In the genomic region with DNA sequence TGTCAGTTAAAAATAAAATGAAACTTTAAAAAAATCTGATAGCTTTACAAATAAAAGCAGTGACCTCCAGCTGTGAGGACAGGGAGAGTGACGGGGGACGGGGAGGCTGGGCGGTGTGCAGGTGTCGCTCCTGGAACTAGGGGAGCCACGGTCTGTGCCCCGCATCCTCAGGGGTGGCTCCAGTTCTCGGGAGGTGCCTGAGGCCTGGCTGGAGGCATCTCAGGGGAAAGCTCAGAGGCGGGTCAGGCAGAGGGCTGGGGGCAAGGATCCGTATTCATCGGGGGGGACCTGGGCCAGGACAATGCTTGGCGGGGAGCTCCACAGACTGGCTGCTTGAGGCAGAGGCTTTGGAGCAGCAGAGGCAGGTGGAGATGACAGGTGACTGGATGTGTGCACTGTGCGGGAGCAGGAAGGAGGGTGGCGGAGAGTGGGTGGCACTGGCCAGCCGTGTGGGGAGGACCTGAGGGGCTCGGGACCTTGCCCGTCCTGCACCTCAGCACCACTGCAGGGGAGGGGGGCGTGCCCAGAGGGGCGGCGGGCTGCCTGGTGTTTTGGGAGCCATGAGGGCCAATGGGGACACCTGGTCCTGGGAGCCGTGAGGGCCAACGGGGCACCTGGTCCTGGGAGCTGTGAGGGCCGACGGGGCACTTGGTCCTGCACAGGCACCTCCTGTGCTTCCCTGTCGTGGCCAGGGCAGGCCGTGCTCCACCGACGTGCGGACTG, we compare ENCODE assay signal across 19 cellular contexts. TPM values are rescaled to one million over a fixed set of nuclear protein-coding genes. Genes with fewer than 3 reads are reported as not detected.
A peak's percentile ranks its signal among the peaks of the same experiment; 100 is the strongest.
DNase-seq lines count a peak whose midpoint lies in the region; FAIRE-seq and TF ChIP-seq lines count a peak whose summit lies in the region.
"Had no signal": no experiment of that assay in that cellular context is flagged by ENCODE, and none has a peak within 500 bp of the region (broad histone marks: within the 10 kb centered on the region; RNA-seq: fewer than 3 reads in every experiment).

No MANE protein-coding gene starts in this region.

- TF ChIP-seq CTCF in WERI-Rb-1 (IDR thresholded peaks at IDR 0.05; ENCODE audit: low read depth, low read length) (no peak), kidney (IDR thresholded peaks at IDR 0.05; ENCODE audit: borderline replicate concordance, extremely low read depth, insufficient read depth) (no peak), lower leg skin (IDR thresholded peaks at IDR 0.05) (no peak)

- intact Hi-C loops in kidney (cut with DNase I) = no loop called here
- intact Hi-C loops in lower leg skin (cut with DNase I; ENCODE audit: low total_unique reads) = no loop called here

- H3K4me3 ChIP-seq in BLaER1 treated with 17β-estradiol and CSF1 and Interleukin-3, amounts not matched to agents 10 nM and 100 nM = no peak overlapping the region
- H3K4me3 ChIP-seq in WERI-Rb-1 (ENCODE audit: low read depth, low read length) (no peak overlapping the region), kidney (ENCODE audit: low read length in 2 of 2) (no peak overlapping the region), rectal smooth muscle tissue (ENCODE audit: low read length) (no peak overlapping the region), lower leg skin (ENCODE audit: low read depth, poor library complexity, severe bottlenecking) (no peak overlapping the region)
- H3K4me3 ChIP-seq: ascending aorta had no signal

- H3K27me3 ChIP-seq in BLaER1 treated with 17β-estradiol and CSF1 and Interleukin-3, amounts not matched to agents 10 nM and 100 nM = 0 out of 22 replicates have a peak, but pooled peaks cover 0 to 6% (median 0%) of the 10 kb centered on the region in 11 experiments
- no peaks in the 10 kb centered on the region for H3K27me3 ChIP-seq in WERI-Rb-1 (ENCODE audit: insufficient read depth, low read depth, severe bottlenecking)
- H3K27me3 ChIP-seq in rectal smooth muscle tissue (ENCODE audit: control insufficient read depth, insufficient read depth, low read length) = no peaks in the 10 kb centered on the region
- H3K27me3 ChIP-seq: ascending aorta, dorsolateral prefrontal cortex, neutrophil had no signal

- WGBS in lower leg skin, 2 donors = 87 to 89% methylated on average over 20 to 28 of the region's 28 CpGs

- no peak overlapping the region; a peak in 3 of 22 replicates for H3K27ac ChIP-seq in BLaER1 treated with 17β-estradiol and CSF1 and Interleukin-3, amounts not matched to agents 10 nM and 100 nM
- H3K27ac ChIP-seq in WERI-Rb-1 (peak overlapping the region; percentile 93), kidney (ENCODE audit: low read depth in 2 of 2, low read length in 2 of 2) (peak overlapping the region; percentile 92 to 95), rectal smooth muscle tissue (ENCODE audit: low read depth, low read length) (peak overlapping the region; percentile 82)
- H3K27ac ChIP-seq: neutrophil had no signal

- peaks cover 0 to 80% (median 9%) of the 10 kb centered on the region in 11 experiments; a peak in 11 of 22 replicates for H4K20me1 ChIP-seq in BLaER1 treated with 17β-estradiol and CSF1 and Interleukin-3, amounts not matched to agents 10 nM and 100 nM

- no peak for TF ChIP-seq POLR2A in lower leg skin (IDR thresholded peaks at IDR 0.05)

- peaks cover 0 to 19% (median 9%) of the 10 kb centered on the region in 11 experiments; a peak in 17 of 22 replicates for H3K36me3 ChIP-seq in BLaER1 treated with 17β-estradiol and CSF1 and Interleukin-3, amounts not matched to agents 10 nM and 100 nM
- H3K36me3 ChIP-seq in WERI-Rb-1 = peaks cover 39% of the 10 kb centered on the region
- H3K36me3 ChIP-seq in kidney (ENCODE audit: control insufficient read depth in 1 of 2, insufficient read depth in 2 of 2, low read length in 2 of 2) = peaks cover under 1 to 7% of the 10 kb centered on the region in 2 donors
- H3K36me3 ChIP-seq in rectal smooth muscle tissue (ENCODE audit: control insufficient read depth, insufficient read depth, low read length) = peaks cover 10% of the 10 kb centered on the region

- H3K9me3 ChIP-seq in BLaER1 treated with 17β-estradiol and CSF1 and Interleukin-3, amounts not matched to agents 10 nM and 100 nM (replicated peaks in 1 of 11) = no peaks in the 10 kb centered on the region
- H3K9me3 ChIP-seq in WERI-Rb-1 (ENCODE audit: severe bottlenecking) = no peaks in the 10 kb centered on the region
- no peaks in the 10 kb centered on the region for H3K9me3 ChIP-seq in kidney (ENCODE audit: control insufficient read depth in 1 of 2, low read length in 2 of 2)
- H3K9me3 ChIP-seq: ascending aorta, neutrophil had no signal

- H3K4me1 ChIP-seq in BLaER1 treated with 17β-estradiol and CSF1 and Interleukin-3, amounts not matched to agents 10 nM and 100 nM = peaks cover 90 to 100% (median 93%) of the 10 kb centered on the region in 10 experiments
- H3K4me1 ChIP-seq in kidney (ENCODE audit: control insufficient read depth in 1 of 2, insufficient read depth in 1 of 2, low read depth in 1 of 2, low read length in 2 of 2) (peaks cover 27 to 75% of the 10 kb centered on the region in 2 donors), rectal smooth muscle tissue (ENCODE audit: control insufficient read depth, insufficient read depth, low read length) (peaks cover 37% of the 10 kb centered on the region)

- H3K9ac ChIP-seq in BLaER1 treated with 17β-estradiol and CSF1 and Interleukin-3, amounts not matched to agents 10 nM and 100 nM = peak overlapping the region in 8 of 11 experiments; percentile 20 to 80 (median 67); a peak in 7 of 22 replicates
- H3K9ac ChIP-seq in kidney (ENCODE audit: low read length in 2 of 2) = peak overlapping the region in 1 of 2 donors; percentile 34
- no peak overlapping the region for H3K9ac ChIP-seq in rectal smooth muscle tissue (ENCODE audit: low read length)

- DNase-seq in WERI-Rb-1 (no peak), kidney (peak; percentile 80), DMS79 treated with DMSO at 0.1 percent for 48 hours (lab: John Stamatoyannopoulos, UW) (no peak), COLO829 (ENCODE audit: low spot score) (no peak), putamen (ENCODE audit: low spot score) (no peak), lower leg skin (ENCODE audit: low spot score in 2 of 2) (no peak)
- DNase-seq: ACHN; activated CD8-positive, alpha-beta T cell treated with anti-CD3 and anti-CD28 coated beads for 36 hours; dorsolateral prefrontal cortex; hippocampal formation; KG1; NCI-H1105 treated with DMSO at 0.1 percent for 48 hours; NCI-H2227 treated with DMSO at 0.1 percent for 48 hours; OCI-M1 had no signal

- H3K4me2 ChIP-seq in BLaER1 treated with 17β-estradiol and CSF1 and Interleukin-3, amounts not matched to agents 10 nM and 100 nM = peak overlapping the region; percentile 82 to 99 (median 96)

- no peak for FAIRE-seq in kidney (lab: Jason Lieb, UNC)
- FAIRE-seq: GM18507 had no signal

RNA-seq across cellular contexts. Expression of gene PWWP2B, which starts 13.2 kb away (rescaled TPM):
- total RNA-seq in kidney (24.3 TPM), lower leg skin (10 to 100 TPM; 28.3 to 33.1 (median 28.9) TPM)
- 12.9 TPM for polyA plus RNA-seq in kidney (ENCODE audit: insufficient read depth, low read depth, low replicate concordance)

Comparison
In these comparisons a context has a peak if more than half of its experiments do, and no peak if none do; other contexts are left out.
1. H3K27ac ChIP-seq: peak in WERI-Rb-1 (single experiment), kidney (2 of 2) and rectal smooth muscle tissue (single experiment); none in BLaER1 treated with 17β-estradiol and CSF1 and Interleukin-3, amounts not matched to agents 10 nM and 100 nM (0 of 11).